In genomic region chr2:20148411-20148810, GRCh38 we compare ENCODE assay signal across 1 cellular context.
TF ChIP-seq lines count a peak whose summit lies in the region.

No MANE protein-coding gene starts in this region.

TF ChIP-seq in endothelial cell of umbilical vein, 7 proteins besides CTCF, POLR2A, EP300 and RAD21:
- TF ChIP-seq FOS (IDR thresholded peaks at IDR 0.05; ENCODE audit: borderline replicate concordance, insufficient read depth, low read length) = no peak
- no peak for TF ChIP-seq MYC (IDR thresholded peaks at IDR 0.05; ENCODE audit: low read depth, low read length)
- TF ChIP-seq POLR2AphosphoS5 (IDR thresholded peaks at IDR 0.05; ENCODE audit: insufficient read depth, low read depth, low read length) = no peak
- TF ChIP-seq MAX (IDR thresholded peaks at IDR 0.05; ENCODE audit: insufficient read depth, insufficient read length) = no peak
- no peak for TF ChIP-seq EZH2 (IDR thresholded peaks at IDR 0.05; ENCODE audit: borderline replicate concordance, low read depth, low read length, severe bottlenecking)
- TF ChIP-seq GATA2 (IDR thresholded peaks at IDR 0.05; ENCODE audit: insufficient read depth, insufficient read length, low read depth, low read length) = no peak
- TF ChIP-seq JUN (IDR thresholded peaks at IDR 0.05; ENCODE audit: borderline replicate concordance, insufficient read depth, insufficient read length, low read depth) = no peak
TF ChIP-seq in endothelial cell of umbilical vein: peak in this region for 0.
